1 cellular context compared by ENCODE assay signal in genomic region chr14:39174560-39175444, GRCh38.
TF ChIP-seq lines count a peak whose summit lies in the region.

Gene PNN (plus strand): TSS chr14:39175254. CDS start chr14:39175280, 26 bp downstream.

TF ChIP-seq in K562, 482 proteins besides CTCF, POLR2A, EP300 and RAD21 (continued from another document and continues in another):
- TF ChIP-seq, protein P1, sequence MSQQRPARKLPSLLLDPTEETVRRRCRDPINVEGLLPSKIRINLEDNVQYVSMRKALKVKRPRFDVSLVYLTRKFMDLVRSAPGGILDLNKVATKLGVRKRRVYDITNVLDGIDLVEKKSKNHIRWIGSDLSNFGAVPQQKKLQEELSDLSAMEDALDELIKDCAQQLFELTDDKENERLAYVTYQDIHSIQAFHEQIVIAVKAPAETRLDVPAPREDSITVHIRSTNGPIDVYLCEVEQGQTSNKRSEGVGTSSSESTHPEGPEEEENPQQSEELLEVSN (IDR thresholded peaks at IDR 0.05; ENCODE audit: borderline replicate concordance in 1 of 2, extremely low read depth in 1 of 2, insufficient read depth in 1 of 2, insufficient read length in 1 of 2, low read depth in 1 of 2, low read length in 1 of 2, poor library complexity in 1 of 2, severe bottlenecking in 1 of 2): peak in 1 of 2 experiments; percentile 35
- TF ChIP-seq SIX5 (IDR thresholded peaks at IDR 0.05; ENCODE audit: borderline replicate concordance in 1 of 2, insufficient read depth in 1 of 2, low read depth in 1 of 2, low read length in 2 of 2): peak; percentile 38 to 61; a peak in 2 of 4 replicates
- TF ChIP-seq CHD2 (IDR thresholded peaks at IDR 0.05; ENCODE audit: low read depth, low read length): peak; percentile 95
- no peak for TF ChIP-seq ZNF764 (CRISPR knock-in tag; IDR thresholded peaks at IDR 0.05; ENCODE audit: low read depth)
- no peak for TF ChIP-seq PCBP2 (IDR thresholded peaks at IDR 0.05; ENCODE audit: low read depth, low read length, poor library complexity, severe bottlenecking)
- no peak for TF ChIP-seq FUS (optimal IDR thresholded peaks at IDR 0.05; ENCODE audit: low read depth, low read length)
- no peak for TF ChIP-seq ATF1 (CRISPR knock-in tag; IDR thresholded peaks at IDR 0.05)
- TF ChIP-seq ATF1 (tag; IDR thresholded peaks at IDR 0.05): peak; percentile 93
- no peak for TF ChIP-seq IRF2 (CRISPR knock-in tag; IDR thresholded peaks at IDR 0.05)
- no peak for TF ChIP-seq NR4A1 (CRISPR knock-in tag; IDR thresholded peaks at IDR 0.05)
- TF ChIP-seq NR4A1 (tag; IDR thresholded peaks at IDR 0.05): no peak
- no peak for TF ChIP-seq ZNF583 (CRISPR knock-in tag; IDR thresholded peaks at IDR 0.05)
- TF ChIP-seq HES1 (IDR thresholded peaks at IDR 0.05; ENCODE audit: low read depth): peak; percentile 57; the same call in 1 of the 2 replicates
- TF ChIP-seq CREM (IDR thresholded peaks at IDR 0.05; ENCODE audit: low read depth): peak; percentile 75
- TF ChIP-seq CREB3L1 (IDR thresholded peaks at IDR 0.05; ENCODE audit: borderline replicate concordance, low read depth): peak; percentile 59; the same call in 1 of the 2 replicates
- TF ChIP-seq CEBPG (CRISPR knock-in tag; IDR thresholded peaks at IDR 0.05): peak; percentile 91
- peak; percentile 93 to 97 for TF ChIP-seq CEBPG (tag; conservative IDR thresholded peaks at IDR 0.05 in 1 of 2, IDR thresholded peaks at IDR 0.05 in 1 of 2)
- TF ChIP-seq GTF2B (IDR thresholded peaks at IDR 0.05; ENCODE audit: extremely low read depth, insufficient read length): peak; percentile 50
- TF ChIP-seq POLR2B (IDR thresholded peaks at IDR 0.05; ENCODE audit: low read depth, partially characterized antibody): peak; percentile 83
- no peak for TF ChIP-seq CBFB (CRISPR knock-in tag; IDR thresholded peaks at IDR 0.05)
- TF ChIP-seq SMAD1 (IDR thresholded peaks at IDR 0.05; ENCODE audit: low read depth, low read length, partially characterized antibody): peak; percentile 41
- peak; percentile 87; the same call in 1 of the 2 replicates for TF ChIP-seq KLF1 (tag; IDR thresholded peaks at IDR 0.05)
- no peak for TF ChIP-seq JUN (IDR thresholded peaks at IDR 0.05; ENCODE audit: borderline replicate concordance, low read depth, low read length)
- no peak for TF ChIP-seq JUN (CRISPR knock-in tag; IDR thresholded peaks at IDR 0.05; ENCODE audit: borderline replicate concordance)
- peak; percentile 98 for TF ChIP-seq POLR2G (IDR thresholded peaks at IDR 0.05; ENCODE audit: low read depth, low read length)
- TF ChIP-seq DACH1 (IDR thresholded peaks at IDR 0.05; ENCODE audit: partially characterized antibody): peak; percentile 63
- TF ChIP-seq ZNF830 (CRISPR knock-in tag; IDR thresholded peaks at IDR 0.05): no peak
- TF ChIP-seq ZNF263 (CRISPR knock-in tag; IDR thresholded peaks at IDR 0.05; ENCODE audit: borderline replicate concordance): no peak
- TF ChIP-seq ZNF133 (CRISPR knock-in tag; IDR thresholded peaks at IDR 0.05): no peak
- TF ChIP-seq SETDB1 (IDR thresholded peaks at IDR 0.05; ENCODE audit: low read length): no peak
- 0 out of 2 replicates have a peak, but pooled peaks have one; percentile 5 for TF ChIP-seq SMARCA4 (IDR thresholded peaks at IDR 0.05)
- TF ChIP-seq TAF9B (IDR thresholded peaks at IDR 0.05; ENCODE audit: partially characterized antibody): peak; percentile 86
- TF ChIP-seq ZNF121 (CRISPR knock-in tag; conservative IDR thresholded peaks at IDR 0.05): 0 out of 2 replicates have a peak, but pooled peaks have one; percentile 29
- TF ChIP-seq YBX1 (IDR thresholded peaks at IDR 0.05): no peak
- peak; percentile 76 for TF ChIP-seq POLR2H (tag; IDR thresholded peaks at IDR 0.05; ENCODE audit: low read depth)
- TF ChIP-seq POLR3A (IDR thresholded peaks at IDR 0.05; ENCODE audit: borderline replicate concordance, extremely low read depth, insufficient read depth, insufficient read length): no peak
- TF ChIP-seq ZNF3 (CRISPR knock-in tag; IDR thresholded peaks at IDR 0.05): no peak
- TF ChIP-seq ZFX (CRISPR knock-in tag; IDR thresholded peaks at IDR 0.05): peak; percentile 98
- TF ChIP-seq, protein P2, sequence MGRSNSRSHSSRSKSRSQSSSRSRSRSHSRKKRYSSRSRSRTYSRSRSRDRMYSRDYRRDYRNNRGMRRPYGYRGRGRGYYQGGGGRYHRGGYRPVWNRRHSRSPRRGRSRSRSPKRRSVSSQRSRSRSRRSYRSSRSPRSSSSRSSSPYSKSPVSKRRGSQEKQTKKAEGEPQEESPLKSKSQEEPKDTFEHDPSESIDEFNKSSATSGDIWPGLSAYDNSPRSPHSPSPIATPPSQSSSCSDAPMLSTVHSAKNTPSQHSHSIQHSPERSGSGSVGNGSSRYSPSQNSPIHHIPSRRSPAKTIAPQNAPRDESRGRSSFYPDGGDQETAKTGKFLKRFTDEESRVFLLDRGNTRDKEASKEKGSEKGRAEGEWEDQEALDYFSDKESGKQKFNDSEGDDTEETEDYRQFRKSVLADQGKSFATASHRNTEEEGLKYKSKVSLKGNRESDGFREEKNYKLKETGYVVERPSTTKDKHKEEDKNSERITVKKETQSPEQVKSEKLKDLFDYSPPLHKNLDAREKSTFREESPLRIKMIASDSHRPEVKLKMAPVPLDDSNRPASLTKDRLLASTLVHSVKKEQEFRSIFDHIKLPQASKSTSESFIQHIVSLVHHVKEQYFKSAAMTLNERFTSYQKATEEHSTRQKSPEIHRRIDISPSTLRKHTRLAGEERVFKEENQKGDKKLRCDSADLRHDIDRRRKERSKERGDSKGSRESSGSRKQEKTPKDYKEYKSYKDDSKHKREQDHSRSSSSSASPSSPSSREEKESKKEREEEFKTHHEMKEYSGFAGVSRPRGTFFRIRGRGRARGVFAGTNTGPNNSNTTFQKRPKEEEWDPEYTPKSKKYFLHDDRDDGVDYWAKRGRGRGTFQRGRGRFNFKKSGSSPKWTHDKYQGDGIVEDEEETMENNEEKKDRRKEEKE (IDR thresholded peaks at IDR 0.05; ENCODE audit: borderline replicate concordance in 1 of 2, control insufficient read depth in 1 of 2, low read depth in 2 of 2, low read length in 1 of 2): peak in 1 of 2 experiments; percentile 93; a peak in 2 of 4 replicates
- TF ChIP-seq HDAC1 (IDR thresholded peaks at IDR 0.05): 0 out of 4 replicates have a peak, but pooled peaks of 1 of the 2 experiments have one; percentile 13
- TF ChIP-seq PML (IDR thresholded peaks at IDR 0.05; ENCODE audit: low read length): peak; percentile 50
- TF ChIP-seq, protein P3, sequence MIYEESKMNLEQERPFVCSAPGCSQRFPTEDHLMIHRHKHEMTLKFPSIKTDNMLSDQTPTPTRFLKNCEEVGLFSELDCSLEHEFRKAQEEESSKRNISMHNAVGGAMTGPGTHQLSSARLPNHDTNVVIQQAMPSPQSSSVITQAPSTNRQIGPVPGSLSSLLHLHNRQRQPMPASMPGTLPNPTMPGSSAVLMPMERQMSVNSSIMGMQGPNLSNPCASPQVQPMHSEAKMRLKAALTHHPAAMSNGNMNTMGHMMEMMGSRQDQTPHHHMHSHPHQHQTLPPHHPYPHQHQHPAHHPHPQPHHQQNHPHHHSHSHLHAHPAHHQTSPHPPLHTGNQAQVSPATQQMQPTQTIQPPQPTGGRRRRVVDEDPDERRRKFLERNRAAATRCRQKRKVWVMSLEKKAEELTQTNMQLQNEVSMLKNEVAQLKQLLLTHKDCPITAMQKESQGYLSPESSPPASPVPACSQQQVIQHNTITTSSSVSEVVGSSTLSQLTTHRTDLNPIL (CRISPR knock-in tag; IDR thresholded peaks at IDR 0.05): no peak
- TF ChIP-seq, protein P4, sequence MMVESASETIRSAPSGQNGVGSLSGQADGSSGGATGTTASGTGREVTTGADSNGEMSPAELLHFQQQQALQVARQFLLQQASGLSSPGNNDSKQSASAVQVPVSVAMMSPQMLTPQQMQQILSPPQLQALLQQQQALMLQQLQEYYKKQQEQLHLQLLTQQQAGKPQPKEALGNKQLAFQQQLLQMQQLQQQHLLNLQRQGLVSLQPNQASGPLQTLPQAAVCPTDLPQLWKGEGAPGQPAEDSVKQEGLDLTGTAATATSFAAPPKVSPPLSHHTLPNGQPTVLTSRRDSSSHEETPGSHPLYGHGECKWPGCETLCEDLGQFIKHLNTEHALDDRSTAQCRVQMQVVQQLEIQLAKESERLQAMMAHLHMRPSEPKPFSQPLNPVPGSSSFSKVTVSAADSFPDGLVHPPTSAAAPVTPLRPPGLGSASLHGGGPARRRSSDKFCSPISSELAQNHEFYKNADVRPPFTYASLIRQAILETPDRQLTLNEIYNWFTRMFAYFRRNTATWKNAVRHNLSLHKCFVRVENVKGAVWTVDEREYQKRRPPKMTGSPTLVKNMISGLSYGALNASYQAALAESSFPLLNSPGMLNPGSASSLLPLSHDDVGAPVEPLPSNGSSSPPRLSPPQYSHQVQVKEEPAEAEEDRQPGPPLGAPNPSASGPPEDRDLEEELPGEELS (CRISPR knock-in tag; IDR thresholded peaks at IDR 0.05; ENCODE audit: borderline replicate concordance): no peak
- TF ChIP-seq NR0B1 (IDR thresholded peaks at IDR 0.05; ENCODE audit: partially characterized antibody): no peak
- TF ChIP-seq, protein P5, sequence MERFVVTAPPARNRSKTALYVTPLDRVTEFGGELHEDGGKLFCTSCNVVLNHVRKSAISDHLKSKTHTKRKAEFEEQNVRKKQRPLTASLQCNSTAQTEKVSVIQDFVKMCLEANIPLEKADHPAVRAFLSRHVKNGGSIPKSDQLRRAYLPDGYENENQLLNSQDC (CRISPR knock-in tag; IDR thresholded peaks at IDR 0.05): peak; percentile 51; the same call in 1 of the 2 replicates
- peak in 1 of 2 experiments; percentile 55; a peak in 1 of 4 replicates for TF ChIP-seq KDM4B (IDR thresholded peaks at IDR 0.05; ENCODE audit: borderline replicate concordance in 2 of 2, low read depth in 1 of 2)
- TF ChIP-seq ZNF282 (CRISPR knock-in tag; IDR thresholded peaks at IDR 0.05): no peak
- no peak for TF ChIP-seq SMC3 (conservative IDR thresholded peaks at IDR 0.05; ENCODE audit: insufficient read depth, low read depth, low read length)
- TF ChIP-seq NONO (IDR thresholded peaks at IDR 0.05; ENCODE audit: low read depth in 2 of 2, low read length in 1 of 2): peak in 1 of 2 experiments; percentile 98; a peak in 2 of 4 replicates
- TF ChIP-seq, protein P6, sequence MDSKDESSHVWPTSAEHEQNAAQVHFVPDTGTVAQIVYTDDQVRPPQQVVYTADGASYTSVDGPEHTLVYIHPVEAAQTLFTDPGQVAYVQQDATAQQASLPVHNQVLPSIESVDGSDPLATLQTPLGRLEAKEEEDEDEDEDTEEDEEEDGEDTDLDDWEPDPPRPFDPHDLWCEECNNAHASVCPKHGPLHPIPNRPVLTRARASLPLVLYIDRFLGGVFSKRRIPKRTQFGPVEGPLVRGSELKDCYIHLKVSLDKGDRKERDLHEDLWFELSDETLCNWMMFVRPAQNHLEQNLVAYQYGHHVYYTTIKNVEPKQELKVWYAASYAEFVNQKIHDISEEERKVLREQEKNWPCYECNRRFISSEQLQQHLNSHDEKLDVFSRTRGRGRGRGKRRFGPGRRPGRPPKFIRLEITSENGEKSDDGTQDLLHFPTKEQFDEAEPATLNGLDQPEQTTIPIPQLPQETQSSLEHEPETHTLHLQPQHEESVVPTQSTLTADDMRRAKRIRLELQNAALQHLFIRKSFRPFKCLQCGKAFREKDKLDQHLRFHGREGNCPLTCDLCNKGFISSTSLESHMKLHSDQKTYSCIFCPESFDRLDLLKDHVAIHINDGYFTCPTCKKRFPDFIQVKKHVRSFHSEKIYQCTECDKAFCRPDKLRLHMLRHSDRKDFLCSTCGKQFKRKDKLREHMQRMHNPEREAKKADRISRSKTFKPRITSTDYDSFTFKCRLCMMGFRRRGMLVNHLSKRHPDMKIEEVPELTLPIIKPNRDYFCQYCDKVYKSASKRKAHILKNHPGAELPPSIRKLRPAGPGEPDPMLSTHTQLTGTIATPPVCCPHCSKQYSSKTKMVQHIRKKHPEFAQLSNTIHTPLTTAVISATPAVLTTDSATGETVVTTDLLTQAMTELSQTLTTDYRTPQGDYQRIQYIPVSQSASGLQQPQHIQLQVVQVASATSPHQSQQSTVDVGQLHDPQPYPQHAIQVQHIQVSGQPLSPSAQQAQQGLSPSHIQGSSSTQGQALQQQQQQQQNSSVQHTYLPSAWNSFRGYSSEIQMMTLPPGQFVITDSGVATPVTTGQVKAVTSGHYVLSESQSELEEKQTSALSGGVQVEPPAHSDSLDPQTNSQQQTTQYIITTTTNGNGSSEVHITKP (IDR thresholded peaks at IDR 0.05; ENCODE audit: partially characterized antibody): peak; percentile 100
- no peak for TF ChIP-seq SLC30A9 (CRISPR knock-in tag; IDR thresholded peaks at IDR 0.05)
- no peak for TF ChIP-seq PHF20 (IDR thresholded peaks at IDR 0.05; ENCODE audit: partially characterized antibody)
